19 cellular contexts compared by ENCODE assay signal in the genomic region with DNA sequence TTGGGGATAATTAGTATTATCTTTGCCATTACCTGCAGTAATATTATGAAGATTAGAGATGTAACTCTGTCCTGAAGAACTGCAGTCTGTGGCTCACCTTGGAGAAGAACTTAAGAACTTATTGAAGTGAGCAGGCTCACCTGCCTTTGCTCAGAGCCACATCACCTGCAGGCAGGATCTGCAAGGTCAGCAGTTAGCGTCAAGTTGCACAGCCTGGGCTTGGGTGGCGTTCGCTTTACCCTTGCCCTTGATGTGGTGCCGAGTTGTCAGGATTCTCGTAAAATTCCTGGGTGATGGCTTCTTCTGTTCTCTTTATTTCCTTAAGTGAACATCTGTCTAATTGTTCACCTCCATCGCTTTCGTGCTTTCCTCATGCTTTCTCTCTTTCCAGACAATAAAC.
DNase-seq lines count a peak whose midpoint lies in the region; ATAC-seq lines count a peak whose summit lies in the region.
"Had no signal": no experiment of that assay in that cellular context is flagged by ENCODE, and none has a peak within 500 bp of the region (broad histone marks: within the 10 kb centered on the region; RNA-seq: fewer than 3 reads in every experiment).

No MANE protein-coding gene starts in this region.

- H3K9me3 Mint-ChIP-seq in activated T-helper 2 cell treated with anti-CD3 and anti-CD28 coated beads, Interferon-gamma antibody, Interleukin-2, Interleukin-4, amounts not matched to agents 10 μg/mL and 5 μg/mL and 100 μg/mL, durations not matched to agents 14 hours and 24 hours and 36 hours: no peaks in the 10 kb centered on the region

- no peaks in the 10 kb centered on the region for H3K36me3 Mint-ChIP-seq in activated T-helper 2 cell treated with anti-CD3 and anti-CD28 coated beads, Interferon-gamma antibody, Interleukin-2, Interleukin-4, amounts not matched to agents 10 μg/mL and 5 μg/mL and 100 μg/mL, durations not matched to agents 14 hours and 24 hours and 36 hours (ENCODE audit: low read depth)

- no peaks in the 10 kb centered on the region for H3K27me3 Mint-ChIP-seq in activated T-helper 2 cell treated with anti-CD3 and anti-CD28 coated beads, Interferon-gamma antibody, Interleukin-2, Interleukin-4, amounts not matched to agents 10 μg/mL and 5 μg/mL and 100 μg/mL, durations not matched to agents 14 hours and 24 hours and 36 hours (ENCODE audit: low read depth)
- H3K27me3 Mint-ChIP-seq: CD8-positive, alpha-beta memory T cell had no signal

- no peak overlapping the region for H3K4me3 ChIP-seq in aorta (ENCODE audit: low read length in 2 of 2)
- H3K4me3 ChIP-seq: BLaER1, HAP-1, MG63, SJSA1 had no signal

- no peak overlapping the region for H3K27ac Mint-ChIP-seq in activated T-helper 2 cell treated with anti-CD3 and anti-CD28 coated beads, Interferon-gamma antibody, Interleukin-2, Interleukin-4, amounts not matched to agents 10 μg/mL and 5 μg/mL and 100 μg/mL, durations not matched to agents 14 hours and 24 hours and 36 hours
- H3K27ac Mint-ChIP-seq: CD8-positive, alpha-beta memory T cell had no signal

- no peak overlapping the region for H3K4me3 Mint-ChIP-seq in activated T-helper 2 cell treated with anti-CD3 and anti-CD28 coated beads, Interferon-gamma antibody, Interleukin-2, Interleukin-4, amounts not matched to agents 10 μg/mL and 5 μg/mL and 100 μg/mL, durations not matched to agents 14 hours and 24 hours and 36 hours (ENCODE audit: low read depth)
- H3K4me3 Mint-ChIP-seq: CD8-positive, alpha-beta memory T cell had no signal

- no peak overlapping the region for H3K27ac ChIP-seq in aorta (ENCODE audit: low read depth in 1 of 2, low read length in 2 of 2)
- H3K27ac ChIP-seq: BLaER1, HL-60, KMS-11, SJSA1 had no signal

- no peaks in the 10 kb centered on the region for H3K36me3 ChIP-seq in aorta (ENCODE audit: control insufficient read depth in 1 of 2, insufficient read depth in 2 of 2, low read length in 1 of 2)
- H3K36me3 ChIP-seq: BLaER1, HAP-1, MG63, SJSA1 had no signal

- intact Hi-C loops in aorta (cut with DNase I): no loop called here
- intact Hi-C loops in activated T-helper 2 cell treated with anti-CD3 and anti-CD28 coated beads, Interferon-gamma antibody, Interleukin-2, Interleukin-4, amounts not matched to agents 10 μg/mL and 5 μg/mL and 100 μg/mL, durations not matched to agents 14 hours and 24 hours and 36 hours (cut with micrococcal nuclease): no loop called here

- ATAC-seq in aorta (ENCODE audit: low FRiP score) (no peak), HG03565 (IDR thresholded peaks at IDR 0.05; ENCODE audit: unreplicated experiment) (no peak)

- H3K4me1 Mint-ChIP-seq in activated T-helper 2 cell treated with anti-CD3 and anti-CD28 coated beads, Interferon-gamma antibody, Interleukin-2, Interleukin-4, amounts not matched to agents 10 μg/mL and 5 μg/mL and 100 μg/mL, durations not matched to agents 14 hours and 24 hours and 36 hours (ENCODE audit: low read depth): no peaks in the 10 kb centered on the region
- H3K4me1 Mint-ChIP-seq: CD8-positive, alpha-beta memory T cell had no signal

- no peaks in the 10 kb centered on the region for H3K4me1 ChIP-seq in aorta (ENCODE audit: control insufficient read depth in 1 of 2, insufficient read depth in 2 of 2, low read length in 2 of 2)
- H3K4me1 ChIP-seq: BLaER1, HAP-1, SJSA1 had no signal

- H3K9me3 ChIP-seq in aorta (ENCODE audit: control insufficient read depth, low read length): no peaks in the 10 kb centered on the region
- H3K9me3 ChIP-seq: BLaER1, HAP-1, MG63, SJSA1 had no signal

- DNase-seq in DMS79 treated with DMSO at 0.1 percent for 48 hours (lab: John Stamatoyannopoulos, UW) (peak; percentile 71), NCI-H1105 (lab: John Stamatoyannopoulos, UW) (peak; percentile 45), RPMI8226 (peak; percentile 57), left kidney (ENCODE audit: low read depth, low spot score) (peak; percentile 32), aorta (no peak), kidney tubule cell (ENCODE audit: low spot score) (no peak)
- DNase-seq in activated T-helper 2 cell treated with anti-CD3 and anti-CD28 coated beads, Interferon-gamma antibody, Interleukin-2, Interleukin-4, amounts not matched to agents 10 μg/mL and 5 μg/mL and 100 μg/mL, durations not matched to agents 14 hours and 24 hours and 36 hours (ENCODE audit: low spot score): no peak
- DNase-seq: CD8-positive, alpha-beta memory T cell; DMS 273 treated with DMSO at 0.1 percent for 48 hours; MG63; NCI-H1092 treated with DMSO at 0.1 percent for 48 hours; NCI-H187; T1000 had no signal

- H3K27me3 ChIP-seq in aorta (ENCODE audit: control insufficient read depth in 1 of 2, insufficient read depth in 2 of 2, low read length in 1 of 2): no peaks in the 10 kb centered on the region
- H3K27me3 ChIP-seq: BLaER1, MG63, SJSA1 had no signal

- WGBS in aorta, 2 donors: 78 to 82% methylated on average over 7 of the region's 7 CpGs

Comparison
In these comparisons a context has a peak if more than half of its experiments do, and no peak if none do; other contexts are left out.
1. DNase-seq: peak in DMS79 treated with DMSO at 0.1 percent for 48 hours (single experiment), NCI-H1105 (single experiment), RPMI8226 (single experiment) and left kidney (single experiment); none in aorta (0 of 2), activated T-helper 2 cell treated with anti-CD3 and anti-CD28 coated beads, Interferon-gamma antibody, Interleukin-2, Interleukin-4, amounts not matched to agents 10 μg/mL and 5 μg/mL and 100 μg/mL, durations not matched to agents 14 hours and 24 hours and 36 hours (single experiment) and kidney tubule cell (single experiment).